In genomic region chr17:1931759-1932579, GRCh38 we compare ENCODE assay signal across 8 cellular contexts.
DNase-seq lines count a peak whose midpoint lies in the region; ATAC-seq and TF ChIP-seq lines count a peak whose summit lies in the region.

No MANE protein-coding gene starts in this region.

- no peak overlapping the region for H3K27ac ChIP-seq in Karpas-422 (ENCODE audit: low read length)

- H3K36me3 Mint-ChIP-seq in type B pancreatic cell = no peaks in the 10 kb centered on the region

- no peaks in the 10 kb centered on the region for H3K4me1 ChIP-seq in Karpas-422 (ENCODE audit: low read length)

- H3K9me3 Mint-ChIP-seq in type B pancreatic cell = no peaks in the 10 kb centered on the region

- H3K27me3 ChIP-seq in Karpas-422 (ENCODE audit: low read length) = no peaks in the 10 kb centered on the region

- H3K27me3 Mint-ChIP-seq in type B pancreatic cell = peaks cover 3% of the 10 kb centered on the region

- peaks cover 20% of the 10 kb centered on the region for H3K4me1 Mint-ChIP-seq in type B pancreatic cell (ENCODE audit: unreplicated experiment)

- no peaks in the 10 kb centered on the region for H3K36me3 ChIP-seq in Karpas-422 (ENCODE audit: insufficient read depth, low read length)

- H3K4me2 ChIP-seq in Karpas-422 (ENCODE audit: low read depth, low read length, poor library complexity, severe bottlenecking) = no peak overlapping the region

- TF ChIP-seq CTCF in type B pancreatic cell (conservative IDR thresholded peaks at IDR 0.05) = peak; percentile 13

- ATAC-seq in HG03039 (IDR thresholded peaks at IDR 0.05; ENCODE audit: unreplicated experiment) = no peak
- ATAC-seq in HG03025 (IDR thresholded peaks at IDR 0.05; ENCODE audit: low FRiP score, unreplicated experiment) = no peak

- no peak overlapping the region for H3K9ac ChIP-seq in Karpas-422 (ENCODE audit: low read length)

- DNase-seq in NCI-H2196 (lab: John Stamatoyannopoulos, UW; ENCODE audit: unreplicated experiment) = peak; percentile 34
- DNase-seq in NCI-H2196 treated with DMSO at 0.1 percent for 48 hours (lab: John Stamatoyannopoulos, UW; ENCODE audit: unreplicated experiment) = no peak
- DNase-seq in astrocyte of the hippocampus (ENCODE audit: low read depth, low spot score) = peak; percentile 73
- peak; percentile 1 for DNase-seq in kidney glomerular epithelial cell (lab: John Stamatoyannopoulos, UW)
- no peak for DNase-seq in type B pancreatic cell (ENCODE audit: extremely low spot score, unreplicated experiment)
- no peak for DNase-seq in Karpas-422

- H3K4me3 Mint-ChIP-seq in type B pancreatic cell = no peak overlapping the region

- no peaks in the 10 kb centered on the region for H3K79me2 ChIP-seq in Karpas-422 (ENCODE audit: low read length)

- no peak overlapping the region for H2AFZ ChIP-seq in Karpas-422 (ENCODE audit: low read length)

- no peak overlapping the region for H3K27ac Mint-ChIP-seq in type B pancreatic cell

- no peaks in the 10 kb centered on the region for H3K9me2 ChIP-seq in Karpas-422 (replicated peaks; ENCODE audit: insufficient read depth, low read length)

- H4K20me1 ChIP-seq in Karpas-422 (ENCODE audit: insufficient read depth, low read depth, low read length) = no peaks in the 10 kb centered on the region

- H3K9me3 ChIP-seq in Karpas-422 (ENCODE audit: low read length) = no peaks in the 10 kb centered on the region

- H3K4me3 ChIP-seq in Karpas-422 (ENCODE audit: low read length) = no peak overlapping the region

Comparison
In these comparisons a context has a peak if more than half of its experiments do, and no peak if none do; other contexts are left out.
1. DNase-seq: peak in NCI-H2196 (single experiment), astrocyte of the hippocampus (single experiment) and kidney glomerular epithelial cell (single experiment); none in NCI-H2196 treated with DMSO at 0.1 percent for 48 hours (single experiment), type B pancreatic cell (single experiment) and Karpas-422 (single experiment).